In the genomic region with DNA sequence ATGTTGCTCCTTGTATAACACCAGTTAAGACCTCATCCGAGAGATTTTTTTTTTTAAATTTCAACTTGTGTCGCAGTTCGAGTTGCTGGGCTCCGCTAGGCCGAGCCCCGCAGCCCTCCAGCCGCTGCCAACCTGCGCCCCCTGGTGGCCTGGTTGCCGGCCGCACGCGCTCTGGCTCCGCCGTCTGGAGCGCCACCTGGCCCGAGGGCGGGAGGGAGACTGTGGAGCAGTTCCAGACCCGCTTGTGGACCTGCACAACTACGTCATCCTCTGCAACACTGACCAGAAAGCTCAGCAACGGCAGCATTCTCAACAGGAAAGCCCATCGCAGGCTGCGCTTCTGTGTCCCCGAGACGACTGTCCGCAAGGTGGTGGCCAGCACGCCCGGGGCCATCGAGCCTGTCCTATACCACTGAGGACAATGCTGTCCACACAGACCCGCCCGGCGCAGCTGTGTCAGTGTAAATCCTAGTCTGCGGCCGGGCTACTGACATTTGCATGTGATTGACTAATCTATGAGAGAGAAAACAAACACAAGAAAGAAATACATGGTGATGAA, we compare ENCODE assay signal across 1 cellular context.
TF ChIP-seq lines count a peak whose summit lies in the region.

No MANE protein-coding gene starts in this region.

TF ChIP-seq in WTC11, 78 proteins besides CTCF, POLR2A, EP300 and RAD21 (continued from another document):
- TF ChIP-seq, protein P1, sequence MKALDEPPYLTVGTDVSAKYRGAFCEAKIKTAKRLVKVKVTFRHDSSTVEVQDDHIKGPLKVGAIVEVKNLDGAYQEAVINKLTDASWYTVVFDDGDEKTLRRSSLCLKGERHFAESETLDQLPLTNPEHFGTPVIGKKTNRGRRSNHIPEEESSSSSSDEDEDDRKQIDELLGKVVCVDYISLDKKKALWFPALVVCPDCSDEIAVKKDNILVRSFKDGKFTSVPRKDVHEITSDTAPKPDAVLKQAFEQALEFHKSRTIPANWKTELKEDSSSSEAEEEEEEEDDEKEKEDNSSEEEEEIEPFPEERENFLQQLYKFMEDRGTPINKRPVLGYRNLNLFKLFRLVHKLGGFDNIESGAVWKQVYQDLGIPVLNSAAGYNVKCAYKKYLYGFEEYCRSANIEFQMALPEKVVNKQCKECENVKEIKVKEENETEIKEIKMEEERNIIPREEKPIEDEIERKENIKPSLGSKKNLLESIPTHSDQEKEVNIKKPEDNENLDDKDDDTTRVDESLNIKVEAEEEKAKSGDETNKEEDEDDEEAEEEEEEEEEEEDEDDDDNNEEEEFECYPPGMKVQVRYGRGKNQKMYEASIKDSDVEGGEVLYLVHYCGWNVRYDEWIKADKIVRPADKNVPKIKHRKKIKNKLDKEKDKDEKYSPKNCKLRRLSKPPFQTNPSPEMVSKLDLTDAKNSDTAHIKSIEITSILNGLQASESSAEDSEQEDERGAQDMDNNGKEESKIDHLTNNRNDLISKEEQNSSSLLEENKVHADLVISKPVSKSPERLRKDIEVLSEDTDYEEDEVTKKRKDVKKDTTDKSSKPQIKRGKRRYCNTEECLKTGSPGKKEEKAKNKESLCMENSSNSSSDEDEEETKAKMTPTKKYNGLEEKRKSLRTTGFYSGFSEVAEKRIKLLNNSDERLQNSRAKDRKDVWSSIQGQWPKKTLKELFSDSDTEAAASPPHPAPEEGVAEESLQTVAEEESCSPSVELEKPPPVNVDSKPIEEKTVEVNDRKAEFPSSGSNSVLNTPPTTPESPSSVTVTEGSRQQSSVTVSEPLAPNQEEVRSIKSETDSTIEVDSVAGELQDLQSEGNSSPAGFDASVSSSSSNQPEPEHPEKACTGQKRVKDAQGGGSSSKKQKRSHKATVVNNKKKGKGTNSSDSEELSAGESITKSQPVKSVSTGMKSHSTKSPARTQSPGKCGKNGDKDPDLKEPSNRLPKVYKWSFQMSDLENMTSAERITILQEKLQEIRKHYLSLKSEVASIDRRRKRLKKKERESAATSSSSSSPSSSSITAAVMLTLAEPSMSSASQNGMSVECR (CRISPR knock-in tag; IDR thresholded peaks at IDR 0.05; ENCODE audit: borderline replicate concordance) = no peak
- TF ChIP-seq NR1H2 (CRISPR knock-in tag; IDR thresholded peaks at IDR 0.05) = no peak
TF ChIP-seq in WTC11: peak in this region for 6.
